11 cellular contexts compared by ENCODE assay signal in the genomic region with DNA sequence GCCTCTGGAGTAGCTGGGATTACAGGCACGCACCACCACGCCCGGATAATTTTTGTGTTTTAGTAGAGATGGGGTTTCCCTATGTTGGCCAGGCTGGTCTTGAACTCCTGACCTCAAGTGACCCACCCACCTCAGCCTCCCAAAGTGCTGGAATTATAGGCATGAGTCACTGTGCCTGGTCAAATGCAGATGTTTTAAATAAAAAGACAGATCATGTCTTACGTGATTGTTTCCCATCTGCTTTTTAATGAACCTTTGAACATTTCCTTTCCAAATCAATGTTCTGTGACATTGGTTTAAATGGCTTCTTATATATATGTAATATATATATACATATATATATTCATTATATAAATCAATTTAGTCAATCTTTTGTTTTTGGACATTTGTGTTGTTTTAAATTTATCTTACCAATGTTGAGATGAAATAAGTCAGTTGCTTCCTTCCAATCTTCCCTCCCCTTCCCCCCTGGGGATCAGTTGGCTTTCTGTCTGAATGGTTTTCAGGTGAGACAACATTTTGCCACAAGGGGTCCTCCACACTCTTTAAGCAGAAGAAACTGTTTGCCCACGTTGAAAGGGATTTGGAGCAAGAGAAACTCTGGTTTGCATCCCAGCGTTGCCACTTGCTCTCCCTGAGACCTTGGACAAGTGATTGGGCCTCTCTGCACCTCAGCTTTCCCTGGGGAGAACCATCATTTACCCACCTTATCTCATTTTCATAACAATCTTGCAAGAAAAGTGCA. TPM values are rescaled to one million over a fixed set of nuclear protein-coding genes. Genes with fewer than 3 reads are reported as not detected.
DNase-seq lines count a peak whose midpoint lies in the region; ATAC-seq, FAIRE-seq and TF ChIP-seq lines count a peak whose summit lies in the region.
"Had no signal": no experiment of that assay in that cellular context is flagged by ENCODE, and none has a peak within 500 bp of the region (broad histone marks: within the 10 kb centered on the region; RNA-seq: fewer than 3 reads in every experiment).

No MANE protein-coding gene starts in this region.

- no peaks in the 10 kb centered on the region for H3K36me3 ChIP-seq in prostate gland
- H3K36me3 ChIP-seq in gastrocnemius medialis: no peaks in the 10 kb centered on the region
- H3K36me3 ChIP-seq: BLaER1 had no signal

- H3K27me3 ChIP-seq in prostate gland (replicated peaks; ENCODE audit: insufficient read depth): no peaks in the 10 kb centered on the region
- peaks cover 4 to 8% (median 7%) of the 10 kb centered on the region in 3 donors for H3K27me3 ChIP-seq in gastrocnemius medialis
- H3K27me3 ChIP-seq: BLaER1 had no signal

- H3K9me3 ChIP-seq in prostate gland: no peaks in the 10 kb centered on the region
- H3K9me3 ChIP-seq in gastrocnemius medialis: no peaks in the 10 kb centered on the region
- H3K9me3 ChIP-seq: BLaER1 had no signal

- DNase-seq in NCI-H82 (lab: John Stamatoyannopoulos, UW) (peak; percentile 49), NCI-H82 treated with DMSO at 0.1 percent for 48 hours (lab: John Stamatoyannopoulos, UW; ENCODE audit: unreplicated experiment) (no peak), NCI-H146 treated with DMSO at 0.1 percent for 48 hours (lab: John Stamatoyannopoulos, UW; ENCODE audit: unreplicated experiment) (peak; percentile 37), astrocyte of the spinal cord (ENCODE audit: low read depth, low spot score) (peak; percentile 4), prostate gland (ENCODE audit: low spot score) (peak; percentile 20), gastrocnemius medialis (no peak), GM19239 (ENCODE audit: insufficient read length, low spot score) (no peak)
- DNase-seq in activated effector memory CD4-positive, alpha-beta T cell treated with anti-CD3 and anti-CD28 coated beads, Interleukin-2, amount 50 U/mL, for 16 hours: no peak
- DNase-seq: NCI-H1048 had no signal

- intact Hi-C loops in prostate gland (cut with DNase I): no loop called here
- intact Hi-C loops in gastrocnemius medialis (cut with DNase I; ENCODE audit: low total_unique reads): no loop called here

- in situ Hi-C loops in astrocyte of the spinal cord (cut with HindIII; ENCODE audit: low sequenced_read_pairs) (no loop called here), gastrocnemius medialis (cut with MboI; ENCODE audit: low sequenced_read_pairs in 4 of 4) (no loop called here)

- FAIRE-seq in GM19239 (lab: Jason Lieb, UNC): no peak
- FAIRE-seq: endothelial cell of umbilical vein had no signal

- H3K27ac ChIP-seq in prostate gland: no peak overlapping the region
- no peak overlapping the region for H3K27ac ChIP-seq in gastrocnemius medialis
- H3K27ac ChIP-seq: BLaER1 had no signal

- no peak for ATAC-seq in gastrocnemius medialis

- H3K4me1 ChIP-seq in prostate gland (replicated peaks) (no peaks in the 10 kb centered on the region), gastrocnemius medialis (no peaks in the 10 kb centered on the region)

- TF ChIP-seq CTCF in astrocyte of the spinal cord (IDR thresholded peaks at IDR 0.05; ENCODE audit: low read depth, low read length): peak; percentile 26
- TF ChIP-seq CTCF in prostate gland (IDR thresholded peaks at IDR 0.05): peak in 3 of 4 experiments; percentile 45 to 50 (median 49)
- no peak for TF ChIP-seq CTCF in gastrocnemius medialis (IDR thresholded peaks at IDR 0.05 in 4 of 5, conservative IDR thresholded peaks at IDR 0.05 in 1 of 5)

- 37% methylated on average over 6 of the region's 6 CpGs for WGBS in prostate gland

- no peak for TF ChIP-seq POLR2A in prostate gland (IDR thresholded peaks at IDR 0.05)
- no peak for TF ChIP-seq POLR2A in gastrocnemius medialis (IDR thresholded peaks at IDR 0.05)

- H3K4me3 ChIP-seq in astrocyte of the spinal cord (ENCODE audit: low read depth, low read length) (no peak overlapping the region), prostate gland (no peak overlapping the region), gastrocnemius medialis (no peak overlapping the region)
- H3K4me3 ChIP-seq: BLaER1 had no signal

RNA-seq across cellular contexts. Expression of a gene that starts 47.6 kb away (rescaled TPM):
- total RNA-seq in prostate gland (10 to 100 TPM; 27.2 to 49.9 TPM), gastrocnemius medialis (10 to 100 TPM; 21.2 to 28.3 (median 26.8) TPM)

Comparison
In these comparisons a context has a peak if more than half of its experiments do, and no peak if none do; other contexts are left out.
1. DNase-seq: peak in NCI-H82 (single experiment), NCI-H146 treated with DMSO at 0.1 percent for 48 hours (single experiment), astrocyte of the spinal cord (single experiment) and prostate gland (single experiment); none in NCI-H82 treated with DMSO at 0.1 percent for 48 hours (single experiment), gastrocnemius medialis (0 of 2), activated effector memory CD4-positive, alpha-beta T cell treated with anti-CD3 and anti-CD28 coated beads, Interleukin-2, amount 50 U/mL, for 16 hours (single experiment) and GM19239 (single experiment).
2. CTCF ChIP-seq: peak in astrocyte of the spinal cord (single experiment) and prostate gland (3 of 4); none in gastrocnemius medialis (0 of 5).